16 cellular contexts compared by ENCODE assay signal in genomic region chr17:59424331-59424730, GRCh38.
DNase-seq lines count a peak whose midpoint lies in the region; ATAC-seq and TF ChIP-seq lines count a peak whose summit lies in the region.
"Had no signal": no experiment of that assay in that cellular context is flagged by ENCODE, and none has a peak within 500 bp of the region (broad histone marks: within the 10 kb centered on the region; RNA-seq: fewer than 3 reads in every experiment).

No MANE protein-coding gene starts in this region.

- H3K36me3 ChIP-seq in GM23248 (ENCODE audit: low read depth) (no peaks in the 10 kb centered on the region), brain microvascular endothelial cell (replicated peaks) (no peaks in the 10 kb centered on the region), right atrium auricular region (no peaks in the 10 kb centered on the region), rectal smooth muscle tissue (ENCODE audit: control insufficient read depth, insufficient read depth, low read length) (no peaks in the 10 kb centered on the region)
- H3K36me3 ChIP-seq: neutrophil, WERI-Rb-1 had no signal

- no peaks in the 10 kb centered on the region for H3K36me3 Mint-ChIP-seq in activated naive CD8-positive, alpha-beta T cell treated with anti-CD3 and anti-CD28 coated beads, Interleukin-2, amount 50 U/mL, for 24 hours (ENCODE audit: low read depth)
- H3K36me3 Mint-ChIP-seq: CD8-positive, alpha-beta T cell had no signal

- H3K4me3 ChIP-seq in GM23248, result no peak overlapping the region
- no peak overlapping the region for H3K4me3 ChIP-seq in brain microvascular endothelial cell (ENCODE audit: low read depth, low read length)
- H3K4me3 ChIP-seq in right atrium auricular region, result no peak overlapping the region
- no peak overlapping the region for H3K4me3 ChIP-seq in rectal smooth muscle tissue (ENCODE audit: low read length)
- H3K4me3 ChIP-seq: GM23338 had no signal

- H3K27ac Mint-ChIP-seq in activated naive CD8-positive, alpha-beta T cell treated with anti-CD3 and anti-CD28 coated beads, Interleukin-2, amount 50 U/mL, for 24 hours, result no peak overlapping the region
- H3K27ac Mint-ChIP-seq: CD8-positive, alpha-beta T cell; effector memory CD8-positive, alpha-beta T cell had no signal

- H3F3A ChIP-seq in GM23248 (ENCODE audit: insufficient read depth), result peaks cover 72% of the 10 kb centered on the region

- no peaks in the 10 kb centered on the region for H3K9me2 ChIP-seq in GM23248 (ENCODE audit: insufficient read depth)

- H3K4me1 Mint-ChIP-seq in activated naive CD8-positive, alpha-beta T cell treated with anti-CD3 and anti-CD28 coated beads, Interleukin-2, amount 50 U/mL, for 24 hours, result peaks cover 17% of the 10 kb centered on the region

- WGBS in GM23248 (ENCODE audit: low coverage in 1 of 2, low lambda C conversion rate in 2 of 2, missing lambda C conversion rate in 2 of 2), 2 experiments, result 85 to 94% methylated on average over 4 of the region's 4 CpGs

- DNase-seq in GM23248, result no peak
- DNase-seq in brain microvascular endothelial cell, result no peak
- no peak for DNase-seq in right atrium auricular region (ENCODE audit: low spot score)
- no peak for DNase-seq in NCI-H1930 (lab: John Stamatoyannopoulos, UW)
- DNase-seq in activated naive CD8-positive, alpha-beta T cell treated with anti-CD3 and anti-CD28 coated beads, Interleukin-2, amount 50 U/mL, for 24 hours, result no peak
- no peak for DNase-seq in AG08396 (ENCODE audit: low spot score)
- DNase-seq in DMS153 treated with DMSO at 0.1 percent for 48 hours (lab: John Stamatoyannopoulos, UW; ENCODE audit: unreplicated experiment), result no peak
- DNase-seq: CD8-positive, alpha-beta T cell; effector memory CD8-positive, alpha-beta T cell; EL; NCI-H524 treated with DMSO at 0.1 percent for 48 hours; stimulated activated CD4-positive, alpha-beta T cell treated with anti-CD3 and anti-CD28 coated beads, Interleukin-4, amount 100 ng/mL, for 1 hour; WERI-Rb-1 had no signal

- no peak overlapping the region for H3K4me3 Mint-ChIP-seq in activated naive CD8-positive, alpha-beta T cell treated with anti-CD3 and anti-CD28 coated beads, Interleukin-2, amount 50 U/mL, for 24 hours
- H3K4me3 Mint-ChIP-seq: CD8-positive, alpha-beta T cell; effector memory CD8-positive, alpha-beta T cell; GM23338 had no signal

- no peaks in the 10 kb centered on the region for H3K9me3 Mint-ChIP-seq in activated naive CD8-positive, alpha-beta T cell treated with anti-CD3 and anti-CD28 coated beads, Interleukin-2, amount 50 U/mL, for 24 hours
- H3K9me3 Mint-ChIP-seq: CD8-positive, alpha-beta T cell; effector memory CD8-positive, alpha-beta T cell; GM23338 had no signal

- H3K27me3 Mint-ChIP-seq in activated naive CD8-positive, alpha-beta T cell treated with anti-CD3 and anti-CD28 coated beads, Interleukin-2, amount 50 U/mL, for 24 hours, result no peaks in the 10 kb centered on the region
- H3K27me3 Mint-ChIP-seq: effector memory CD8-positive, alpha-beta T cell had no signal

- H3K79me2 ChIP-seq in GM23248 (ENCODE audit: insufficient read depth), result no peaks in the 10 kb centered on the region

- no peak overlapping the region for H2AFZ ChIP-seq in GM23248

- H3K9me3 ChIP-seq in GM23248 (ENCODE audit: low read depth), result no peaks in the 10 kb centered on the region
- H3K9me3 ChIP-seq in right atrium auricular region, result no peaks in the 10 kb centered on the region
- H3K9me3 ChIP-seq: neutrophil had no signal

- no peak for TF ChIP-seq CTCF in brain microvascular endothelial cell (IDR thresholded peaks at IDR 0.05; ENCODE audit: low read depth, low read length, missing control alignments)
- TF ChIP-seq CTCF in right atrium auricular region (IDR thresholded peaks at IDR 0.05), result no peak

- H3K27me3 ChIP-seq in GM23248 (replicated peaks; ENCODE audit: insufficient read depth), result no peaks in the 10 kb centered on the region
- no peaks in the 10 kb centered on the region for H3K27me3 ChIP-seq in brain microvascular endothelial cell (replicated peaks)
- H3K27me3 ChIP-seq in right atrium auricular region, result no peaks in the 10 kb centered on the region
- H3K27me3 ChIP-seq in rectal smooth muscle tissue (ENCODE audit: control insufficient read depth, insufficient read depth, low read length), result no peaks in the 10 kb centered on the region
- H3K27me3 ChIP-seq: neutrophil had no signal

- H4K20me1 ChIP-seq in GM23248 (ENCODE audit: insufficient read depth), result no peaks in the 10 kb centered on the region

- H3K4me1 ChIP-seq in GM23248 (ENCODE audit: insufficient read depth) (peaks cover 55% of the 10 kb centered on the region), right atrium auricular region (peaks cover 0 to 75% of the 10 kb centered on the region in 2 donors), rectal smooth muscle tissue (ENCODE audit: control insufficient read depth, insufficient read depth, low read length) (peaks cover 49% of the 10 kb centered on the region)

- no peak for ATAC-seq in activated naive CD8-positive, alpha-beta T cell treated with anti-CD3 and anti-CD28 coated beads, Interleukin-2, amount 50 U/mL, for 24 hours
- ATAC-seq: CD8-positive, alpha-beta T cell; effector memory CD8-positive, alpha-beta T cell; GM23338 had no signal

- H3K27ac ChIP-seq in GM23248 (peak overlapping the region; percentile 93; the same call in 1 of the 2 replicates), brain microvascular endothelial cell (peak overlapping the region; percentile 79), right atrium auricular region (peak overlapping the region; percentile 91 to 95), rectal smooth muscle tissue (ENCODE audit: low read depth, low read length) (peak overlapping the region; percentile 85)
- H3K27ac ChIP-seq: neutrophil, WERI-Rb-1 had no signal

- H3K4me2 ChIP-seq in GM23248 (ENCODE audit: unreplicated experiment), result no peak overlapping the region
- H3K4me2 ChIP-seq: GM23338 had no signal

- H3K9ac ChIP-seq in GM23248, result no peak overlapping the region
- H3K9ac ChIP-seq in rectal smooth muscle tissue (ENCODE audit: low read length), result no peak overlapping the region

- in situ Hi-C loops in GM23248 (cut with MboI) (no loop called here), brain microvascular endothelial cell (cut with HindIII; ENCODE audit: low pct_ligation_motif_present, low sequenced_read_pairs) (no loop called here)
